ENCODE assay signal across 2 cellular contexts in genomic region chr15:67181221-67181639, GRCh38.
TF ChIP-seq lines count a peak whose summit lies in the region.

No MANE protein-coding gene starts in this region.

TF ChIP-seq in IMR-90, 13 proteins besides CTCF, POLR2A, EP300 and RAD21:
- TF ChIP-seq MAFK (IDR thresholded peaks at IDR 0.05; ENCODE audit: low read depth, low read length) = no peak
- no peak for TF ChIP-seq BHLHE40 (IDR thresholded peaks at IDR 0.05; ENCODE audit: low read depth, low read length)
- TF ChIP-seq MAZ (IDR thresholded peaks at IDR 0.05; ENCODE audit: borderline replicate concordance, low read depth, low read length) = no peak
- TF ChIP-seq RCOR1 (IDR thresholded peaks at IDR 0.05; ENCODE audit: insufficient replicate concordance, low read length) = no peak
- TF ChIP-seq FOS (IDR thresholded peaks at IDR 0.05; ENCODE audit: low read depth, low read length) = no peak
- no peak for TF ChIP-seq ELK1 (IDR thresholded peaks at IDR 0.05; ENCODE audit: borderline replicate concordance, low read depth, low read length)
- TF ChIP-seq SMC3 (IDR thresholded peaks at IDR 0.05; ENCODE audit: low read depth, low read length) = no peak
- no peak for TF ChIP-seq USF2 (IDR thresholded peaks at IDR 0.05; ENCODE audit: low read depth, low read length)
- no peak for TF ChIP-seq CHD1 (IDR thresholded peaks at IDR 0.05; ENCODE audit: low read depth, low read length)
TF ChIP-seq in IMR-90: peak in this region for 0.

TF ChIP-seq in H1, 55 proteins besides CTCF, POLR2A, EP300 and RAD21:
- TF ChIP-seq E2F6 (IDR thresholded peaks at IDR 0.05) (no peak), MAFK (IDR thresholded peaks at IDR 0.05; ENCODE audit: low read depth, low read length) (no peak), RFX5 (IDR thresholded peaks at IDR 0.05; ENCODE audit: borderline replicate concordance, low read depth, low read length) (no peak)
